Comparison of ENCODE assay signal across 12 cellular contexts in the genomic region with DNA sequence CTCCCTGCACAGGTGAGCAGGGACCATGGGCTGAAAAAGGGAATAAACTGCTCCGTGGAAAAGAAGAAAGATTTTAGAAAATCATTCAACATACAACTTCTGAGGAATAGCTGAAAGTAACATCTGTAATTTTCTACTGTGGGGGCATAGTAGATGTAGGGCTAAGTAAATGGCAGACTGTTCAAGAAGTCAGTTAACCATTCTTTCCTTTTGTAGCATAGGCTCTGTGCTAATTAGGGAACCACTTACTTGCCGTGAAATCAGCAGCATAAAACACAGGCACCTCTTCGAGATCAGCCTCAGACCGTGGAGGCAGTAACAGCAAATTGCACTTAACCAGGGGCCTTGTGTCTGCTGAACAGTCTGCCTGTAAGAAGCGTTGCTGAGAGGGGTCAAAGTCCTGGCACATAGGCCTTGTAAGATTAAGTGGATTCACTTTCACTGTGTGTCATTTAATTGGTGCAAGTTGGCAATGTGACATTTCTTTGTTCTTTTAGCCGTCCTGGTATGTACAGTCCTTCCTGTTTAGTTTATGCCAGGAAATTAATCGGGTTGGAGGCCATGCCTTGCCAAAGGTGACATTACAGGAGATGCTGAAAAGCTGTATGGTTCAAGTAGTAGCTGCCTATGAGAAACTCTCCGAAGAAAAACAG. TPM values are rescaled to one million over a fixed set of nuclear protein-coding genes. Genes with fewer than 3 reads are reported as not detected.
DNase-seq lines count a peak whose midpoint lies in the region; ATAC-seq and TF ChIP-seq lines count a peak whose summit lies in the region.
"Had no signal": no experiment of that assay in that cellular context is flagged by ENCODE, and none has a peak within 500 bp of the region (broad histone marks: within the 10 kb centered on the region; RNA-seq: fewer than 3 reads in every experiment).

No MANE protein-coding gene starts in this region.

- H3K4me1 ChIP-seq in left lung = peaks cover 0 to 13% of the 10 kb centered on the region in 2 donors
- H3K4me1 ChIP-seq: BLaER1 treated with 17β-estradiol and CSF1 and Interleukin-3, amounts not matched to agents 10 nM and 100 nM had no signal

- H3K27ac Mint-ChIP-seq in activated naive CD4-positive, alpha-beta T cell treated with anti-CD3 and anti-CD28 coated beads, Interleukin-2, amount 50 U/mL, for 24 hours = peak overlapping the region; percentile 90
- H3K27ac Mint-ChIP-seq in activated naive CD4-positive, alpha-beta T cell treated with anti-CD3 and anti-CD28 coated beads, Interleukin-2, amount 50 U/mL, for 72 hours = peak overlapping the region; percentile 56 to 92
- peak overlapping the region; percentile 60 for H3K27ac Mint-ChIP-seq in type B pancreatic cell

- TF ChIP-seq CTCF in left lung (IDR thresholded peaks at IDR 0.05) (no peak), type B pancreatic cell (conservative IDR thresholded peaks at IDR 0.05) (no peak)

- no peaks in the 10 kb centered on the region for H3K27me3 Mint-ChIP-seq in activated naive CD4-positive, alpha-beta T cell treated with anti-CD3 and anti-CD28 coated beads, Interleukin-2, amount 50 U/mL, for 24 hours
- no peaks in the 10 kb centered on the region for H3K27me3 Mint-ChIP-seq in type B pancreatic cell

- H3K36me3 Mint-ChIP-seq in activated naive CD4-positive, alpha-beta T cell treated with anti-CD3 and anti-CD28 coated beads, Interleukin-2, amount 50 U/mL, for 24 hours = peaks cover 13% of the 10 kb centered on the region
- H3K36me3 Mint-ChIP-seq in activated naive CD4-positive, alpha-beta T cell treated with anti-CD3 and anti-CD28 coated beads, Interleukin-2, amount 50 U/mL, for 72 hours = peaks cover 19 to 62% of the 10 kb centered on the region in 2 donors
- peaks cover 44% of the 10 kb centered on the region for H3K36me3 Mint-ChIP-seq in type B pancreatic cell

- peak; percentile 64 to 72 for ATAC-seq in activated naive CD4-positive, alpha-beta T cell treated with anti-CD3 and anti-CD28 coated beads, Interleukin-2, amount 50 U/mL, for 72 hours
- peak; percentile 31 for ATAC-seq in left lung
- no peak for ATAC-seq in HG02678 (IDR thresholded peaks at IDR 0.05; ENCODE audit: unreplicated experiment)

- H3K9me3 Mint-ChIP-seq in activated naive CD4-positive, alpha-beta T cell treated with anti-CD3 and anti-CD28 coated beads, Interleukin-2, amount 50 U/mL, for 24 hours = no peaks in the 10 kb centered on the region
- H3K9me3 Mint-ChIP-seq in activated naive CD4-positive, alpha-beta T cell treated with anti-CD3 and anti-CD28 coated beads, Interleukin-2, amount 50 U/mL, for 72 hours = no peaks in the 10 kb centered on the region
- no peaks in the 10 kb centered on the region for H3K9me3 Mint-ChIP-seq in type B pancreatic cell

- H3K27ac ChIP-seq in left lung = peak overlapping the region in 1 of 2 donors; percentile 21
- H3K27ac ChIP-seq: BLaER1 treated with 17β-estradiol and CSF1 and Interleukin-3, amounts not matched to agents 10 nM and 100 nM had no signal

- H3K36me3 ChIP-seq in left lung = peaks cover 0 to 100% of the 10 kb centered on the region in 2 donors

- no peaks in the 10 kb centered on the region for H3K9me3 ChIP-seq in left lung
- H3K9me3 ChIP-seq: BLaER1 treated with 17β-estradiol and CSF1 and Interleukin-3, amounts not matched to agents 10 nM and 100 nM had no signal

- DNase-seq in activated naive CD4-positive, alpha-beta T cell treated with anti-CD3 and anti-CD28 coated beads, Interleukin-2, amount 50 U/mL, for 16 hours = no peak
- no peak for DNase-seq in activated naive CD4-positive, alpha-beta T cell treated with anti-CD3 and anti-CD28 coated beads, Interleukin-2, amount 50 U/mL, for 72 hours (ENCODE audit: low spot score in 2 of 2)
- DNase-seq in left lung (no peak), type B pancreatic cell (ENCODE audit: extremely low spot score, unreplicated experiment) (no peak), D341Med (ENCODE audit: low spot score) (no peak), NAMALWA (ENCODE audit: low spot score) (no peak)

- H3K4me1 Mint-ChIP-seq in activated naive CD4-positive, alpha-beta T cell treated with anti-CD3 and anti-CD28 coated beads, Interleukin-2, amount 50 U/mL, for 24 hours = peaks cover 31% of the 10 kb centered on the region
- peaks cover 11% of the 10 kb centered on the region for H3K4me1 Mint-ChIP-seq in type B pancreatic cell (ENCODE audit: unreplicated experiment)

- no peaks in the 10 kb centered on the region for H3K27me3 ChIP-seq in left lung
- H3K27me3 ChIP-seq: BLaER1 treated with 17β-estradiol and CSF1 and Interleukin-3, amounts not matched to agents 10 nM and 100 nM had no signal

- H3K4me3 Mint-ChIP-seq in activated naive CD4-positive, alpha-beta T cell treated with anti-CD3 and anti-CD28 coated beads, Interleukin-2, amount 50 U/mL, for 24 hours = peak overlapping the region; percentile 47
- peak overlapping the region; percentile 38 for H3K4me3 Mint-ChIP-seq in type B pancreatic cell

- no peak overlapping the region for H3K4me3 ChIP-seq in left lung
- H3K4me3 ChIP-seq: BLaER1 treated with 17β-estradiol and CSF1 and Interleukin-3, amounts not matched to agents 10 nM and 100 nM had no signal

- intact Hi-C loops in left lung (cut with DNase I) = no loop called here

RNA-seq across cellular contexts. Expression of a gene that starts 10.4 kb away (rescaled TPM):
- 10 to 100 TPM; 26.8 to 40.5 TPM for total RNA-seq in activated naive CD4-positive, alpha-beta T cell treated with anti-CD3 and anti-CD28 coated beads, Interleukin-2, amount 50 U/mL, for 72 hours
- total RNA-seq in left lung (10 to 100 TPM; 30.7 to 32.2 TPM), type B pancreatic cell (ENCODE audit: low replicate concordance) (36.5 and 37.2 TPM in 2 replicates)

RNA-seq across cellular contexts. Expression of a gene that starts 38.5 kb away (rescaled TPM):
- under 1 TPM; 0.12 to 0.87 TPM for total RNA-seq in activated naive CD4-positive, alpha-beta T cell treated with anti-CD3 and anti-CD28 coated beads, Interleukin-2, amount 50 U/mL, for 72 hours
- total RNA-seq in left lung (under 1 TPM; 0.38 to 0.47 TPM), type B pancreatic cell (ENCODE audit: low replicate concordance) (5.5 and 10.4 TPM in 2 replicates)
- total RNA-seq: MCF 10A had no signal

RNA-seq across cellular contexts. Expression of a gene that starts 58.4 kb away (rescaled TPM):
- not detected for total RNA-seq in activated naive CD4-positive, alpha-beta T cell treated with anti-CD3 and anti-CD28 coated beads, Interleukin-2, amount 50 U/mL, for 72 hours
- total RNA-seq in left lung (not detected), type B pancreatic cell (ENCODE audit: low replicate concordance) (not detected in 2 replicates)
- total RNA-seq: MCF 10A, SK-MEL-5, temporal lobe had no signal
